ENCODE assay signal across 13 cellular contexts in the genomic region with DNA sequence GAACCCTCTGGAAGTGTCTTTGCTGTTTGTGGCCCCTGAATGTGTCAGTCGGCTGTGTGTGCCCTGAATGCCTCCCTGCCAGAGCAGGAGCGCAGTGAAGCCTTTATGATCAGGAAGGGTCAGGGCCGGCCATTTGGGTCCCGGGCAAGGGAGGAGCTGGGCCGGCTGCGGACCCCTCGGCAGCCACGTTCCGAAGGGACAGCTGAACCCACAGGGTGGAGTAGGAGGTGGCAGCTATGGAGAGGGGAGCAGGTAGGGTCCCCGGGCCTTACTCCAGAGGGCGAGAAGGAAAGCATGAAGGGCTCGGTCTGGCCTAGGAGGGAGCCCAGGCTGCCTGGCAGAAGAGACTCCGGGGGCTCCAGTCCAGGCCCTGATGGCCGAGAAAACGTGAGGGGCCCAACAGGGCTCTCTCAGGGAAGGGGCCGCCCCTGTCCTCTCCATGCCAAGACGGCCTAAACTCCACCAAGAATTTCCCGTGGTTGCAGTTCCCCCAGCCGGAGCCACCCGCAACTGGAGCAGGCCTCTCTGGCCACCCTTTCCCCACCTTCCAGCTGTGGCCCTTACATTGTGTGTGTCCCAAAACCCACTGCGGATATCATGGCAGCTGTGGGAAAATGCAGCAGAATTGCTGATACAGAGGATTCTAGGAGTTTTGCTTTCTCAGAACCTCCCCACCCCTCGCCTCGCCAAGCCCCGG.
DNase-seq lines count a peak whose midpoint lies in the region; ATAC-seq and TF ChIP-seq lines count a peak whose summit lies in the region.
"Had no signal": no experiment of that assay in that cellular context is flagged by ENCODE, and none has a peak within 500 bp of the region (broad histone marks: within the 10 kb centered on the region; RNA-seq: fewer than 3 reads in every experiment).

No MANE protein-coding gene starts in this region.

- H3F3A ChIP-seq in PC-3 (ENCODE audit: low read length, unreplicated experiment) (no peaks in the 10 kb centered on the region), neural progenitor cell (ENCODE audit: low read depth) (no peaks in the 10 kb centered on the region)

- no peaks in the 10 kb centered on the region for H3K9me3 ChIP-seq in PC-3 (ENCODE audit: low read length)
- H3K9me3 ChIP-seq in neural progenitor cell (ENCODE audit: low read depth): peaks cover 5% of the 10 kb centered on the region
- H3K9me3 ChIP-seq in uterus: no peaks in the 10 kb centered on the region
- H3K9me3 ChIP-seq: neutrophil had no signal

- peak; percentile 24 for ATAC-seq in GM18867 (IDR thresholded peaks at IDR 0.05; ENCODE audit: unreplicated experiment)
- peak; percentile 6; the same call in 1 of the 2 replicates for ATAC-seq in PC-3

- H4K20me1 ChIP-seq in PC-3 (ENCODE audit: low read length) (no peaks in the 10 kb centered on the region), neural progenitor cell (ENCODE audit: low read depth) (no peaks in the 10 kb centered on the region)

- no peaks in the 10 kb centered on the region for H3K79me2 ChIP-seq in PC-3 (ENCODE audit: low read length)
- no peaks in the 10 kb centered on the region for H3K79me2 ChIP-seq in neural progenitor cell (ENCODE audit: low read depth)

- H3K27me3 Mint-ChIP-seq in HFFc6 (ENCODE audit: insufficient read depth) (no peaks in the 10 kb centered on the region; the same call in 1 of the 2 replicates), neural progenitor cell (ENCODE audit: insufficient read depth, low read depth) (peaks cover 6% of the 10 kb centered on the region), MCF 10A (ENCODE audit: insufficient read depth, unreplicated experiment) (peaks cover 51% of the 10 kb centered on the region)

- H3K27ac Mint-ChIP-seq in HFFc6: no peak overlapping the region
- H3K27ac Mint-ChIP-seq in neural progenitor cell: peak overlapping the region; percentile 63
- H3K27ac Mint-ChIP-seq in MCF 10A (ENCODE audit: low read depth, unreplicated experiment): no peak overlapping the region
- H3K27ac Mint-ChIP-seq: activated naive CD4-positive, alpha-beta T cell treated with anti-CD3 and anti-CD28 coated beads, Interleukin-2, amount 50 U/mL, for 72 hours had no signal

- H3K4me1 Mint-ChIP-seq in HFFc6 (ENCODE audit: low read depth) (no peaks in the 10 kb centered on the region; the same call in 1 of the 2 replicates), neural progenitor cell (peaks cover 5% of the 10 kb centered on the region), MCF 10A (ENCODE audit: insufficient read depth, unreplicated experiment) (peaks cover 6% of the 10 kb centered on the region)

- no peak for TF ChIP-seq POLR2A in uterus (IDR thresholded peaks at IDR 0.05)

- TF ChIP-seq CTCF in HFFc6 (IDR thresholded peaks at IDR 0.05) (no peak), PC-3 (conservative IDR thresholded peaks at IDR 0.05; ENCODE audit: low read depth, low read length) (no peak), neural progenitor cell (IDR thresholded peaks at IDR 0.05) (no peak), uterus (IDR thresholded peaks at IDR 0.05) (no peak), MCF 10A (IDR thresholded peaks at IDR 0.05; ENCODE audit: unreplicated experiment) (no peak)

- H3K36me3 ChIP-seq in PC-3 (ENCODE audit: low read depth, low read length): no peaks in the 10 kb centered on the region
- no peaks in the 10 kb centered on the region for H3K36me3 ChIP-seq in neural progenitor cell
- no peaks in the 10 kb centered on the region for H3K36me3 ChIP-seq in uterus
- H3K36me3 ChIP-seq: neutrophil had no signal

- H3K9ac ChIP-seq in PC-3 (ENCODE audit: low read length): 0 out of 2 replicates have a peak overlapping the region, but pooled peaks have one; percentile 56
- H3K9ac ChIP-seq in neural progenitor cell: no peak overlapping the region

- intact Hi-C loops in PC-3 (cut with micrococcal nuclease): loop anchor here (1.0 to 5.0 kb wide), 2 partner anchors 230 to 376 kb away; partner anchors contain the start of gene RAP2C
- intact Hi-C loops in uterus (cut with DNase I; ENCODE audit: low total_unique reads): no loop called here
- intact Hi-C loops in MCF 10A (cut with micrococcal nuclease): loop anchor here (1.0 to 5.0 kb wide), 3 partner anchors 230 to 791 kb away; partner anchors contain the start of gene RAP2C

- DNase-seq in HFFc6 (no peak), PC-3 (no peak), neural progenitor cell (ENCODE audit: low spot score) (no peak), ureter (ENCODE audit: low spot score) (no peak), uterus (no peak), MCF 10A (ENCODE audit: unreplicated experiment) (no peak), NK-92 (lab: John Stamatoyannopoulos, UW; ENCODE audit: unreplicated experiment) (no peak)
- DNase-seq: NCI-H1417 treated with DMSO at 0.1 percent for 48 hours; NK-92 treated with Interleukin-12 subunit alpha and Interleukin-12 subunit beta, amount 100 ng/mL, for 24 hours; Right ventricle myocardium superior had no signal

- no peak overlapping the region for H3K27ac ChIP-seq in PC-3 (ENCODE audit: low read length)
- no peak overlapping the region for H3K27ac ChIP-seq in neural progenitor cell
- H3K27ac ChIP-seq in uterus: no peak overlapping the region
- H3K27ac ChIP-seq: neutrophil had no signal

- H3K27me3 ChIP-seq in PC-3 (ENCODE audit: low read length) (no peaks in the 10 kb centered on the region), neural progenitor cell (no peaks in the 10 kb centered on the region), uterus (peaks cover 0 to 6% of the 10 kb centered on the region in 2 donors)
- H3K27me3 ChIP-seq: neutrophil had no signal

- H3K4me3 Mint-ChIP-seq in HFFc6 (peak overlapping the region; percentile 55; the same call in 1 of the 2 replicates), neural progenitor cell (no peak overlapping the region), MCF 10A (ENCODE audit: unreplicated experiment) (no peak overlapping the region)

- CTCF ChIA-PET in PC-3 (lab: Charles Lee): interaction anchor here (0.6 to 1.2 kb wide), 4 partner anchors 13 to 378 kb away, joined by 3 to 6 read pairs (median 5); partner anchors contain the start of gene RAP2C
- CTCF ChIA-PET in MCF 10A (lab: Yijun Ruan, JAX): interaction anchor here (0.6 to 2.3 kb wide), 36 partner anchors 9 to 790 kb away, joined by 3 to 27 read pairs (median 4); partner anchors contain the start of gene RAP2C

- H3K4me1 ChIP-seq in PC-3 (ENCODE audit: insufficient read depth, low read length): peaks cover 17% of the 10 kb centered on the region
- no peaks in the 10 kb centered on the region for H3K4me1 ChIP-seq in neural progenitor cell
- no peaks in the 10 kb centered on the region for H3K4me1 ChIP-seq in uterus

- no peaks in the 10 kb centered on the region for H3K9me2 ChIP-seq in PC-3 (replicated peaks; ENCODE audit: low read length)

- BruUV-seq in PC-3 (replicated peaks; lab: Mats Ljungman, UMichigan): no TSS peak
- no TSS peak for BruUV-seq in MCF 10A (replicated peaks; lab: Mats Ljungman, UMichigan)

- POLR2A ChIA-PET in PC-3 (lab: Charles Lee; ENCODE audit: unreplicated experiment): no interaction called here
- POLR2A ChIA-PET in MCF 10A (lab: Yijun Ruan, JAX): interaction anchor here (1.3 kb wide), 1 partner anchor 231 kb away, joined by 5 read pairs; no protein-coding TSS in a partner anchor

- H3K4me2 ChIP-seq in PC-3 (ENCODE audit: low read length) (peak overlapping the region; percentile 85), neural progenitor cell (no peak overlapping the region)

- H3K4me3 ChIP-seq in PC-3 (ENCODE audit: low read length) (peak overlapping the region; percentile 58; the same call in 1 of the 2 replicates), neural progenitor cell (no peak overlapping the region), uterus (no peak overlapping the region)

- H3K9me3 Mint-ChIP-seq in HFFc6 (no peaks in the 10 kb centered on the region), neural progenitor cell (no peaks in the 10 kb centered on the region), MCF 10A (ENCODE audit: unreplicated experiment) (no peaks in the 10 kb centered on the region)
- H3K9me3 Mint-ChIP-seq: activated naive CD4-positive, alpha-beta T cell treated with anti-CD3 and anti-CD28 coated beads, Interleukin-2, amount 50 U/mL, for 72 hours had no signal

- H2AFZ ChIP-seq in PC-3 (ENCODE audit: low read length) (peak overlapping the region; percentile 95), neural progenitor cell (replicated peaks) (peak overlapping the region; percentile 15)

- H3K36me3 Mint-ChIP-seq in HFFc6 (ENCODE audit: low read depth) (no peaks in the 10 kb centered on the region), neural progenitor cell (no peaks in the 10 kb centered on the region), MCF 10A (ENCODE audit: insufficient read depth, unreplicated experiment) (no peaks in the 10 kb centered on the region)
- H3K36me3 Mint-ChIP-seq: activated naive CD4-positive, alpha-beta T cell treated with anti-CD3 and anti-CD28 coated beads, Interleukin-2, amount 50 U/mL, for 72 hours had no signal
